16 cellular contexts compared by ENCODE assay signal in the genomic region with DNA sequence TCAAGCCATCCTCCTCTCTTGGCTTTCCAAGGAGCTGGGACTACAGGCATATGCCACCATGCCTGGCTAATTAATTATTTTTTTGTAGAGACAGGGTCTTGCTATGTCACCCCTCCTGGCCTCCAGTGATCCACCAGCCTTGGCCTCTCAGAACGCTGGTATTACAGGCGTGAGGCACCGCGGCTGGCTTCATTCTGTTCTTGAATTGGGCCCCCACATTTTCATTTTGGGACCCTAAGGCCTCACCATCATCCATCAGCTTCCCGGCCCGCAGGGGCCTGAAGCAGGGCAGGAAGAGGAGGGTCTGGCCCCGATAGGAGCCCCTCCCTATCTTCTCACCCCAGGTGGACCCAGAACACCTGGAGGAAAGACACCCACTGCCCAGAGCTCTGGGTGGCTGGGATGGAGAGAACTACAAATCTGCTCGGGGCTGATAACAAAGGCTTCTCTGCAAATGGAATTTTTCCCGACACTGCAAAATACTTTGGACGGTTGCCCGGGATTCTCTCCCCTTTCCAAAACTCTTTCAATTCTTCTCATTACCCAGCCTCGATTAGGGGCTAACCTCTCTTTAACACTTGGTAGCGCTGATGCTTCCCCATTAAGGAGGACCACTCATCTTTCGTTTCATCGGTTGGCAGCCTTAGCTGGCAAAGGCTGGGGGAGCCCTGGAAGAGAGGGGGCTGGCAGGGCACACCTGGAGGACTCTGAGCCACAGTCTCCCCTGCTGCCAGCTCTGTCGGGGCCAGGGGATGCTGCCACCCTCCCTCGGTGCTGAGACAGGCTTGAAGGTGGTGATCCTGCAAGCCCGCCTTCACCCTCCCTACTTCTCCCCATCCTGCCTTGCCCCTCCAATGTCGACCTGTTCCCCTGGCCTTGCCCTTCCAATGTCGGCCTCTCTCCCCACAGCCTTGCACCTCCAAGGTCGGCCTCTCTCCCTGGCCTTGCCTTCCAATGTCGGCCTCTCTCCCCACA.
DNase-seq lines count a peak whose midpoint lies in the region; ATAC-seq and TF ChIP-seq lines count a peak whose summit lies in the region.
"Had no signal": no experiment of that assay in that cellular context is flagged by ENCODE, and none has a peak within 500 bp of the region (broad histone marks: within the 10 kb centered on the region; RNA-seq: fewer than 3 reads in every experiment).

No MANE protein-coding gene starts in this region.

- ATAC-seq in activated naive CD4-positive, alpha-beta T cell treated with anti-CD3 and anti-CD28 coated beads, Interleukin-2, amount 50 U/mL, for 72 hours = no peak
- no peak for ATAC-seq in stimulated activated naive CD8-positive, alpha-beta T cell treated with anti-CD3 and anti-CD28 coated beads, Interleukin-15, amount 100 ng/mL, for 72 hours
- no peak for ATAC-seq in GM21723 (IDR thresholded peaks at IDR 0.05; ENCODE audit: unreplicated experiment)
- ATAC-seq: PC-3, SK-N-SH treated with all-trans-retinoic acid at 6 μM for 48 hours had no signal

- peaks cover 28 to 34% of the 10 kb centered on the region in 2 donors for H3K36me3 Mint-ChIP-seq in activated naive CD4-positive, alpha-beta T cell treated with anti-CD3 and anti-CD28 coated beads, Interleukin-2, amount 50 U/mL, for 72 hours

- H3K4me3 ChIP-seq in fibroblast of pulmonary artery (replicated peaks; ENCODE audit: low read depth, low read length) = no peak overlapping the region
- no peak overlapping the region for H3K4me3 ChIP-seq in BE2C (ENCODE audit: low read depth, low read length)
- H3K4me3 ChIP-seq: HAP-1 had no signal

- H3K9me3 ChIP-seq in BE2C = no peaks in the 10 kb centered on the region
- H3K9me3 ChIP-seq: HAP-1 had no signal

- no peaks in the 10 kb centered on the region for H3K36me3 ChIP-seq in BE2C
- H3K36me3 ChIP-seq: HAP-1 had no signal

- H3K4me1 ChIP-seq in BE2C = peaks cover 6% of the 10 kb centered on the region; the same call in 1 of the 2 replicates
- H3K4me1 ChIP-seq: HAP-1 had no signal

- H3K27me3 Mint-ChIP-seq in stimulated activated naive CD8-positive, alpha-beta T cell treated with anti-CD3 and anti-CD28 coated beads, Interleukin-15, amount 100 ng/mL, for 72 hours = no peaks in the 10 kb centered on the region

- no peak overlapping the region for H3K4me3 Mint-ChIP-seq in stimulated activated naive CD8-positive, alpha-beta T cell treated with anti-CD3 and anti-CD28 coated beads, Interleukin-15, amount 100 ng/mL, for 72 hours
- H3K4me3 Mint-ChIP-seq: nephron had no signal

- TF ChIP-seq CTCF in fibroblast of pulmonary artery (IDR thresholded peaks at IDR 0.05; ENCODE audit: low read length, missing control alignments) (no peak), BE2C (IDR thresholded peaks at IDR 0.05; ENCODE audit: low read depth, low read length) (no peak)

- no peak for DNase-seq in activated naive CD4-positive, alpha-beta T cell treated with anti-CD3 and anti-CD28 coated beads, Interleukin-2, amount 50 U/mL, for 72 hours (ENCODE audit: low spot score in 2 of 2)
- no peak for DNase-seq in activated naive CD4-positive, alpha-beta T cell treated with anti-CD3 and anti-CD28 coated beads, Interleukin-2, amount 50 U/mL, for 16 hours
- DNase-seq in NCI-H1105 treated with DMSO at 0.1 percent for 48 hours (lab: John Stamatoyannopoulos, UW) = peak; percentile 92
- peak; percentile 27 for DNase-seq in fibroblast of pulmonary artery (ENCODE audit: low read depth)
- no peak for DNase-seq in stimulated activated naive CD8-positive, alpha-beta T cell treated with anti-CD3 and anti-CD28 coated beads, Interleukin-15, amount 100 ng/mL, for 72 hours
- DNase-seq in BE2C = no peak
- no peak for DNase-seq in NCI-H748 treated with DMSO at 0.1 percent for 48 hours (lab: John Stamatoyannopoulos, UW)
- DNase-seq: activated CD4-positive, alpha-beta T cell treated with anti-CD3 and anti-CD28 coated beads, Interleukin-2, amount 50 U/mL, for 4 hours; NCI-H187 treated with DMSO at 0.1 percent for 48 hours; NCI-H526 treated with DMSO at 0.1 percent for 48 hours; PC-3; stimulated activated CD4-positive, alpha-beta T cell treated with anti-CD3 and anti-CD28 coated beads, Interleukin-15, amount 100 ng/mL, for 24 hours had no signal

- peaks cover 0 to 7% of the 10 kb centered on the region in 2 donors for H3K9me3 Mint-ChIP-seq in activated naive CD4-positive, alpha-beta T cell treated with anti-CD3 and anti-CD28 coated beads, Interleukin-2, amount 50 U/mL, for 72 hours
- no peaks in the 10 kb centered on the region for H3K9me3 Mint-ChIP-seq in stimulated activated naive CD8-positive, alpha-beta T cell treated with anti-CD3 and anti-CD28 coated beads, Interleukin-15, amount 100 ng/mL, for 72 hours

- H3K27ac Mint-ChIP-seq in activated naive CD4-positive, alpha-beta T cell treated with anti-CD3 and anti-CD28 coated beads, Interleukin-2, amount 50 U/mL, for 72 hours = peak overlapping the region; percentile 54 to 55
- H3K27ac Mint-ChIP-seq in stimulated activated naive CD8-positive, alpha-beta T cell treated with anti-CD3 and anti-CD28 coated beads, Interleukin-15, amount 100 ng/mL, for 72 hours = peak overlapping the region; percentile 23 to 46

- peaks cover 71% of the 10 kb centered on the region for H3K27me3 ChIP-seq in BE2C

- no peaks in the 10 kb centered on the region for H3K4me1 Mint-ChIP-seq in stimulated activated naive CD8-positive, alpha-beta T cell treated with anti-CD3 and anti-CD28 coated beads, Interleukin-15, amount 100 ng/mL, for 72 hours

Comparison
In these comparisons a context has a peak if more than half of its experiments do, and no peak if none do; other contexts are left out.
1. DNase-seq: peak in NCI-H1105 treated with DMSO at 0.1 percent for 48 hours (single experiment) and fibroblast of pulmonary artery (single experiment); none in activated naive CD4-positive, alpha-beta T cell treated with anti-CD3 and anti-CD28 coated beads, Interleukin-2, amount 50 U/mL, for 72 hours (0 of 2), activated naive CD4-positive, alpha-beta T cell treated with anti-CD3 and anti-CD28 coated beads, Interleukin-2, amount 50 U/mL, for 16 hours (single experiment), stimulated activated naive CD8-positive, alpha-beta T cell treated with anti-CD3 and anti-CD28 coated beads, Interleukin-15, amount 100 ng/mL, for 72 hours (0 of 2), BE2C (single experiment) and NCI-H748 treated with DMSO at 0.1 percent for 48 hours (single experiment).